ENCODE assay signal across 24 cellular contexts in genomic region chr17:2935622-2936021, GRCh38.
A peak's percentile ranks its signal among the peaks of the same experiment; 100 is the strongest.
DNase-seq lines count a peak whose midpoint lies in the region; ATAC-seq, FAIRE-seq and TF ChIP-seq lines count a peak whose summit lies in the region.
"Had no signal": no experiment of that assay in that cellular context is flagged by ENCODE, and none has a peak within 500 bp of the region (broad histone marks: within the 10 kb centered on the region; RNA-seq: fewer than 3 reads in every experiment).

No MANE protein-coding gene starts in this region.

- CTCF ChIA-PET in H1 (lab: Charles Lee; ENCODE audit: partially characterized antibody) = interaction anchor here (0.9 to 18.1 kb wide), 6 partner anchors 10 to 146 kb away, joined by 3 to 233 read pairs (median 4); no protein-coding TSS in a partner anchor

- no peak overlapping the region for H3K9ac ChIP-seq in H1 (replicated peaks in 1 of 4; ENCODE audit: extremely low read depth in 1 of 4, low read depth in 3 of 4, low read length in 3 of 4)

- no peak overlapping the region for H2BK5ac ChIP-seq in H1 (ENCODE audit: low read depth, low read length)

- H2AK5ac ChIP-seq in H1 (ENCODE audit: low read depth, low read length) = no peak overlapping the region

- POLR2A ChIA-PET in H1 (lab: Charles Lee; ENCODE audit: partially characterized antibody) = no interaction called here

- no peaks in the 10 kb centered on the region for H3K36me3 Mint-ChIP-seq in stimulated activated effector memory CD8-positive, alpha-beta T cell treated with anti-CD3 and anti-CD28 coated beads, Interleukin-12 subunit alpha, Interleukin-12 subunit beta, amount 100 ng/mL, for 72 hours
- no peaks in the 10 kb centered on the region for H3K36me3 Mint-ChIP-seq in activated naive CD8-positive, alpha-beta T cell treated with anti-CD3 and anti-CD28 coated beads for 36 hours

- in situ Hi-C loops in KBM-7 (cut with MboI; ENCODE audit: low pct_unique_long_range_greater_than_20kb, low sequenced_read_pairs) = no loop called here

- no peak for FAIRE-seq in H1 (lab: Jason Lieb, UNC)
- FAIRE-seq: G401.6, GM12878 had no signal

- no peak for TF ChIP-seq EP300 in H1 (IDR thresholded peaks at IDR 0.05; ENCODE audit: borderline replicate concordance in 1 of 2, low read depth in 2 of 2, low read length in 2 of 2)

- no peak overlapping the region for H2BK12ac ChIP-seq in H1 (ENCODE audit: low read depth, low read length)

- H3K14ac ChIP-seq in H1 (ENCODE audit: insufficient read length) = no peak overlapping the region

- H3K27me3 Mint-ChIP-seq in activated naive CD8-positive, alpha-beta T cell treated with anti-CD3 and anti-CD28 coated beads for 36 hours = peaks cover 5% of the 10 kb centered on the region
- H3K27me3 Mint-ChIP-seq: CD4-positive, alpha-beta T cell had no signal

- no peak overlapping the region for H4K91ac ChIP-seq in H1 (replicated peaks; ENCODE audit: insufficient read length, low read length)

- DNase-seq in NCI-H2227 (lab: John Stamatoyannopoulos, UW; ENCODE audit: unreplicated experiment) = peak; percentile 15
- DNase-seq in NCI-H2227 treated with DMSO at 0.1 percent for 48 hours (lab: John Stamatoyannopoulos, UW) = no peak
- DNase-seq in KBM-7 = peak; percentile 36
- DNase-seq in H1 (ENCODE audit: low read depth in 1 of 2, low spot score in 2 of 2) = no peak
- no peak for DNase-seq in stimulated activated effector memory CD8-positive, alpha-beta T cell treated with anti-CD3 and anti-CD28 coated beads, Interleukin-12 subunit alpha, Interleukin-12 subunit beta, amount 100 ng/mL, for 72 hours (ENCODE audit: low spot score in 2 of 2)
- no peak for DNase-seq in activated naive CD8-positive, alpha-beta T cell treated with anti-CD3 and anti-CD28 coated beads for 36 hours
- no peak for DNase-seq in activated CD4-positive, alpha-beta T cell treated with anti-CD3 and anti-CD28 coated beads, Interleukin-2, amount 50 U/mL, for 48 hours
- DNase-seq: ACHN; CD4-positive, alpha-beta T cell; DMS53; HCEC 1CT; NCI-H1092 treated with DMSO at 0.1 percent for 48 hours; NCI-H1436; NCI-H187 treated with DMSO at 0.1 percent for 48 hours; NCI-H446 treated with DMSO at 0.1 percent for 48 hours; NCI-H526; RPMI8226; SHP77 had no signal

- no peak overlapping the region for H3K4me3 Mint-ChIP-seq in stimulated activated effector memory CD8-positive, alpha-beta T cell treated with anti-CD3 and anti-CD28 coated beads, Interleukin-12 subunit alpha, Interleukin-12 subunit beta, amount 100 ng/mL, for 72 hours
- H3K4me3 Mint-ChIP-seq in activated naive CD8-positive, alpha-beta T cell treated with anti-CD3 and anti-CD28 coated beads for 36 hours = no peak overlapping the region
- H3K4me3 Mint-ChIP-seq: CD4-positive, alpha-beta T cell; GM23338 had no signal

- no peak overlapping the region for H3K4me3 ChIP-seq in H1 (ENCODE audit: extremely low read depth in 1 of 4, insufficient read depth in 2 of 4, low read depth in 3 of 4, low read length in 4 of 4)
- H3K4me3 ChIP-seq: GM12878, GM23338 had no signal

- H2AFZ ChIP-seq in H1 (ENCODE audit: low read length) = no peak overlapping the region
- H2AFZ ChIP-seq: GM23338 had no signal

- H3K4me2 ChIP-seq in H1 (ENCODE audit: insufficient read depth in 1 of 2, low read depth in 2 of 2, low read length in 2 of 2) = no peak overlapping the region
- H3K4me2 ChIP-seq: GM23338 had no signal

- H3K23me2 ChIP-seq in H1 (ENCODE audit: low read depth, low read length) = peaks cover 3% of the 10 kb centered on the region; the same call in 1 of the 2 replicates

- no peak overlapping the region for H3K18ac ChIP-seq in H1 (ENCODE audit: extremely low read depth, low read length)

- no peak for TF ChIP-seq CTCF in H1 (IDR thresholded peaks at IDR 0.05; ENCODE audit: control extremely low read depth in 1 of 3, insufficient read depth in 1 of 3, low read depth in 1 of 3, low read length in 3 of 3)

- H3K4me1 Mint-ChIP-seq in stimulated activated effector memory CD8-positive, alpha-beta T cell treated with anti-CD3 and anti-CD28 coated beads, Interleukin-12 subunit alpha, Interleukin-12 subunit beta, amount 100 ng/mL, for 72 hours = peaks cover 35% of the 10 kb centered on the region
- H3K4me1 Mint-ChIP-seq in activated naive CD8-positive, alpha-beta T cell treated with anti-CD3 and anti-CD28 coated beads for 36 hours = peaks cover 9% of the 10 kb centered on the region

- peaks cover 0 to 16% of the 10 kb centered on the region in 2 experiments; a peak in 2 of 4 replicates for H3K79me2 ChIP-seq in H1 (ENCODE audit: control insufficient read depth in 1 of 2, insufficient read depth in 2 of 2, low read length in 2 of 2)

- H3K79me1 ChIP-seq in H1 (ENCODE audit: low read depth, low read length) = peaks cover 23% of the 10 kb centered on the region

- no peak overlapping the region for H2BK120ac ChIP-seq in H1 (replicated peaks; ENCODE audit: low read depth, low read length)

- no peaks in the 10 kb centered on the region for H3K9me3 Mint-ChIP-seq in stimulated activated effector memory CD8-positive, alpha-beta T cell treated with anti-CD3 and anti-CD28 coated beads, Interleukin-12 subunit alpha, Interleukin-12 subunit beta, amount 100 ng/mL, for 72 hours
- no peaks in the 10 kb centered on the region for H3K9me3 Mint-ChIP-seq in activated naive CD8-positive, alpha-beta T cell treated with anti-CD3 and anti-CD28 coated beads for 36 hours
- H3K9me3 Mint-ChIP-seq: CD4-positive, alpha-beta T cell; GM23338 had no signal

- peaks cover 6 to 12% of the 10 kb centered on the region in 2 experiments for H4K20me1 ChIP-seq in H1 (replicated peaks in 1 of 2; ENCODE audit: control insufficient read depth in 1 of 2, insufficient read depth in 2 of 2, low read length in 2 of 2)

- peak overlapping the region; percentile 53; the same call in 1 of the 2 replicates for H4K8ac ChIP-seq in H1 (ENCODE audit: extremely low read depth, insufficient read depth, low read length)

- H3K9me3 ChIP-seq in H1 (ENCODE audit: insufficient read depth in 2 of 2, low read depth in 1 of 2, low read length in 1 of 2) = no peaks in the 10 kb centered on the region

- H3K27me3 ChIP-seq in H1 (replicated peaks in 1 of 4; ENCODE audit: control insufficient read depth in 3 of 4, extremely low read depth in 1 of 4, insufficient read depth in 3 of 4, low read length in 3 of 4) = no peaks in the 10 kb centered on the region

- H2BK15ac ChIP-seq in H1 (ENCODE audit: low read length) = no peak overlapping the region

- TF ChIP-seq RAD21 in H1 (IDR thresholded peaks at IDR 0.05 in 1 of 2, conservative IDR thresholded peaks at IDR 0.05 in 1 of 2; ENCODE audit: low read depth in 2 of 2, low read length in 2 of 2) = no peak

- H3K4me1 ChIP-seq in H1 (replicated peaks in 1 of 4; ENCODE audit: control insufficient read depth in 3 of 4, insufficient read depth in 4 of 4, low read length in 3 of 4) = peaks cover 3 to 19% (median 13%) of the 10 kb centered on the region in 4 experiments; a peak in 5 of 7 replicates

- no peak overlapping the region for H2BK20ac ChIP-seq in H1 (ENCODE audit: low read length)

- no peak overlapping the region for H3K56ac ChIP-seq in H1 (replicated peaks; ENCODE audit: insufficient read length, low read depth, low read length)

- H3K36me3 ChIP-seq in H1 (ENCODE audit: control insufficient read depth in 2 of 4, insufficient read depth in 4 of 4, low read length in 3 of 4) = peaks cover 0 to 4% (median 2%) of the 10 kb centered on the region in 4 experiments; a peak in 2 of 8 replicates

- no peak for TF ChIP-seq POLR2A in H1 (IDR thresholded peaks at IDR 0.05; ENCODE audit: control extremely low read depth in 1 of 2, low read depth in 2 of 2, low read length in 2 of 2)

- H4K5ac ChIP-seq in H1 (ENCODE audit: insufficient read length, low read depth, low read length) = no peak overlapping the region

- 95% methylated on average over 20 of the region's 20 CpGs; no CpG with 5 or more reads in 1 of the 2 experiments for WGBS in H1 (ENCODE audit: extremely low coverage in 1 of 2, insufficient coverage in 1 of 2, insufficient read length in 1 of 2, insufficient replicate concordance in 2 of 2, low coverage in 1 of 2, low lambda C conversion rate in 2 of 2, missing lambda C conversion rate in 1 of 2), 2 experiments

- no peak overlapping the region for H3K23ac ChIP-seq in H1 (ENCODE audit: insufficient read length)

- no peak overlapping the region for H3K4ac ChIP-seq in H1 (replicated peaks; ENCODE audit: insufficient read length, low read depth, low read length)

- peak overlapping the region; percentile 58 for H3K27ac Mint-ChIP-seq in stimulated activated effector memory CD8-positive, alpha-beta T cell treated with anti-CD3 and anti-CD28 coated beads, Interleukin-12 subunit alpha, Interleukin-12 subunit beta, amount 100 ng/mL, for 72 hours
- H3K27ac Mint-ChIP-seq in activated naive CD8-positive, alpha-beta T cell treated with anti-CD3 and anti-CD28 coated beads for 36 hours = no peak overlapping the region
- H3K27ac Mint-ChIP-seq: CD4-positive, alpha-beta T cell; GM23338 had no signal

- no peak overlapping the region for H3K27ac ChIP-seq in H1 (ENCODE audit: low read depth, low read length)
- H3K27ac ChIP-seq: 22Rv1, HL-60 had no signal

- no peak for ATAC-seq in stimulated activated effector memory CD8-positive, alpha-beta T cell treated with anti-CD3 and anti-CD28 coated beads, Interleukin-12 subunit alpha, Interleukin-12 subunit beta, amount 100 ng/mL, for 72 hours
- no peak for ATAC-seq in HG02642 (IDR thresholded peaks at IDR 0.05; ENCODE audit: poor library complexity, unreplicated experiment)
- ATAC-seq: GM12878, GM23338 had no signal

TF ChIP-seq in H1, 55 proteins besides CTCF, POLR2A, EP300 and RAD21:
- TF ChIP-seq TCF12 (IDR thresholded peaks at IDR 0.05; ENCODE audit: low read depth, low read length) (no peak), GTF2F1 (IDR thresholded peaks at IDR 0.05; ENCODE audit: borderline replicate concordance, low read depth, low read length) (no peak), HDAC6 (IDR thresholded peaks at IDR 0.05; ENCODE audit: low read depth, low read length) (no peak), YY1 (IDR thresholded peaks at IDR 0.05; ENCODE audit: low read depth, low read length) (no peak), EZH2 (IDR thresholded peaks at IDR 0.05; ENCODE audit: low read depth, low read length, severe bottlenecking) (no peak), SIN3A (conservative IDR thresholded peaks at IDR 0.05 in 1 of 2, IDR thresholded peaks at IDR 0.05 in 1 of 2; ENCODE audit: low read depth in 1 of 2, low read length in 2 of 2) (no peak), TAF1 (IDR thresholded peaks at IDR 0.05; ENCODE audit: low read depth, low read length) (no peak)
- TF ChIP-seq, protein P1, sequence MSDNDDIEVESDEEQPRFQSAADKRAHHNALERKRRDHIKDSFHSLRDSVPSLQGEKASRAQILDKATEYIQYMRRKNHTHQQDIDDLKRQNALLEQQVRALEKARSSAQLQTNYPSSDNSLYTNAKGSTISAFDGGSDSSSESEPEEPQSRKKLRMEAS (IDR thresholded peaks at IDR 0.05) = no peak

Comparison
In these comparisons a context has a peak if more than half of its experiments do, and no peak if none do; other contexts are left out.
1. DNase-seq: peak in NCI-H2227 (single experiment) and KBM-7 (single experiment); none in NCI-H2227 treated with DMSO at 0.1 percent for 48 hours (single experiment), H1 (0 of 2), stimulated activated effector memory CD8-positive, alpha-beta T cell treated with anti-CD3 and anti-CD28 coated beads, Interleukin-12 subunit alpha, Interleukin-12 subunit beta, amount 100 ng/mL, for 72 hours (0 of 2), activated naive CD8-positive, alpha-beta T cell treated with anti-CD3 and anti-CD28 coated beads for 36 hours (single experiment) and activated CD4-positive, alpha-beta T cell treated with anti-CD3 and anti-CD28 coated beads, Interleukin-2, amount 50 U/mL, for 48 hours (0 of 2).